In the genomic region with DNA sequence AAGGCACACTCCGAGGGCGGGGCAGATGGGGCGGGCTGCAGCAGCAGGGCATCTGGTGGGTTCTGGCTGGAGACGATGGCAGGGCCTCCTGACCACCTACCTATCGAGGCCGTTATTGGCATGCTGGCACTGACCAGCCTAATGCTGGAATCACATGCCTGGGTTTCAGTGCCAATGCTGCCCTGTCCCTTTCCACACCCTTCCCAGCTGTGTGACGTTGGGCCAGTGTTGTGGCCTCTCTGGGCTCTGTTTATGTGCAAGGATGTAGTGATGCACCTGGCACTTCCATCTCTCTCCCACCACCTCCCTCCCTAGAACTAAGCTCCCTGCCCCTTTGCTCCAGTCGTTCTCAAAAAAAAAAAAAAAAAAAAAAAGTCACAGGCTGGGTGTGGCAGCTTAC, we compare ENCODE assay signal across 22 cellular contexts.
"Had no signal": no experiment of that assay in that cellular context is flagged by ENCODE, and none has a peak within 500 bp of the region (broad histone marks: within the 10 kb centered on the region; RNA-seq: fewer than 3 reads in every experiment).

No MANE protein-coding gene starts in this region.

- H3K27ac Mint-ChIP-seq: mesothelial cell of epicardium; naive B cell; natural killer cell; nephron progenitor cell; neural progenitor cell; progenitor cell of endocrine pancreas; stimulated activated naive B cell treated with anti-CD40 and anti-IgM and Interleukin-4, amounts not matched to agents 10 μg/mL and 1 μg/mL and 100 μg/mL, for 72 hours; type B pancreatic cell had no signal

- H3K27me3 ChIP-seq: neural progenitor cell, ovary, right atrium auricular region, stomach, suprapubic skin, tibial artery, vagina had no signal

- H3K4me3 Mint-ChIP-seq: mesothelial cell of epicardium; naive B cell; natural killer cell; nephron progenitor cell; neural progenitor cell; stimulated activated naive B cell treated with anti-CD40 and anti-IgM and Interleukin-4, amounts not matched to agents 10 μg/mL and 1 μg/mL and 100 μg/mL, for 72 hours; type B pancreatic cell had no signal

- H3K9me3 ChIP-seq: left ventricle myocardium inferior, ovary, right atrium auricular region, stomach, suprapubic skin, thoracic aorta, tibial artery, vagina had no signal

- H2AFZ ChIP-seq: neural progenitor cell had no signal

- H3K27me3 Mint-ChIP-seq: naive B cell; progenitor cell of endocrine pancreas; stimulated activated naive B cell treated with anti-CD40 and anti-IgM and Interleukin-4, amounts not matched to agents 10 μg/mL and 1 μg/mL and 100 μg/mL, for 72 hours; type B pancreatic cell had no signal

- H3K36me3 ChIP-seq: neural progenitor cell, ovary had no signal

- DNase-seq: islet precursor cell; left ventricle myocardium inferior; naive B cell; natural killer cell; nephron progenitor cell; ovary; stimulated activated CD4-positive, alpha-beta T cell treated with anti-CD3 and anti-CD28 coated beads, Interleukin-12 subunit alpha, Interleukin-12 subunit beta, amount 100 ng/mL, for 4 hours; stimulated activated CD4-positive, alpha-beta T cell treated with anti-CD3 and anti-CD28 coated beads, Interleukin-15, amount 100 ng/mL, for 24 hours; stimulated activated CD4-positive, alpha-beta T cell treated with anti-CD3 and anti-CD28 coated beads, Interleukin-4, amount 100 ng/mL, for 1 hour; stimulated activated naive B cell treated with anti-CD40 and anti-IgM and Interleukin-4, amounts not matched to agents 10 μg/mL and 1 μg/mL and 100 μg/mL, for 72 hours; stomach; tibial artery had no signal

- H3K4me1 ChIP-seq: neural progenitor cell had no signal

- H3K27ac ChIP-seq: left ventricle myocardium inferior, neural progenitor cell, ovary, suprapubic skin, thoracic aorta, tibial artery had no signal

- H3K36me3 Mint-ChIP-seq: naive B cell, natural killer cell had no signal

- H3K9me3 Mint-ChIP-seq: mesothelial cell of epicardium; naive B cell; natural killer cell; nephron progenitor cell; neural progenitor cell; stimulated activated naive B cell treated with anti-CD40 and anti-IgM and Interleukin-4, amounts not matched to agents 10 μg/mL and 1 μg/mL and 100 μg/mL, for 72 hours; type B pancreatic cell had no signal

- H3K4me3 ChIP-seq: left ventricle myocardium inferior, lung, neural progenitor cell, ovary, right atrium auricular region, skin epidermis, stomach, suprapubic skin, thoracic aorta, tibial artery, vagina had no signal

- H3K4me2 ChIP-seq: neural progenitor cell had no signal

- H3K9ac ChIP-seq: neural progenitor cell had no signal
